In genomic region chr12:81128930-81129554, GRCh38 we compare ENCODE assay signal across 8 cellular contexts. TPM values are rescaled to one million over a fixed set of nuclear protein-coding genes. Genes with fewer than 3 reads are reported as not detected.
DNase-seq lines count a peak whose midpoint lies in the region; ATAC-seq, FAIRE-seq and TF ChIP-seq lines count a peak whose summit lies in the region.

No MANE protein-coding gene starts in this region.

- H3K9me1 ChIP-seq in keratinocyte (ENCODE audit: control insufficient read depth, extremely low read depth, insufficient read depth, low read length) = no peaks in the 10 kb centered on the region

- H3K27me3 ChIP-seq in keratinocyte (ENCODE audit: control insufficient read depth, extremely low read depth, insufficient read depth, low read length) = no peaks in the 10 kb centered on the region

- H3K36me3 Mint-ChIP-seq in brain = peaks cover 11% of the 10 kb centered on the region

- peak; percentile 99 for ATAC-seq in GM19467 (IDR thresholded peaks at IDR 0.05; ENCODE audit: unreplicated experiment)
- peak; percentile 100 for ATAC-seq in HG03432 (IDR thresholded peaks at IDR 0.05; ENCODE audit: unreplicated experiment)

- dilution Hi-C loops in keratinocyte (cut with MboI; ENCODE audit: extremely low pct_ligation_motif_present, low sequenced_read_pairs) = no loop called here

- H3K27me3 Mint-ChIP-seq in brain = peaks cover 6% of the 10 kb centered on the region

- peak; percentile 26 for FAIRE-seq in keratinocyte (lab: Jason Lieb, UNC)

- no peaks in the 10 kb centered on the region for H3K36me3 ChIP-seq in keratinocyte (ENCODE audit: control insufficient read depth in 2 of 2, extremely low read depth in 1 of 2, insufficient read depth in 2 of 2, low read length in 2 of 2)

- no peak overlapping the region for H3K27ac Mint-ChIP-seq in brain

- H3K79me2 ChIP-seq in keratinocyte (ENCODE audit: control insufficient read depth, insufficient read depth, low read length) = no peaks in the 10 kb centered on the region

- no peak overlapping the region for H2AFZ ChIP-seq in keratinocyte (ENCODE audit: control insufficient read depth, low read length)

- DNase-seq in DMS 273 (lab: John Stamatoyannopoulos, UW; ENCODE audit: unreplicated experiment) (peak; percentile 71), NCI-H345 treated with DMSO at 0.1 percent for 48 hours (lab: John Stamatoyannopoulos, UW; ENCODE audit: unreplicated experiment) (peak; percentile 76), keratinocyte (ENCODE audit: low read depth, low spot score) (no peak), NCI-H1930 (lab: John Stamatoyannopoulos, UW) (no peak), GF-D8 (lab: John Stamatoyannopoulos, UW) (no peak)

- H4K20me1 ChIP-seq in keratinocyte (ENCODE audit: control insufficient read depth, extremely low read depth, insufficient read depth, low read length) = no peaks in the 10 kb centered on the region

- no peak overlapping the region for H3K4me3 Mint-ChIP-seq in brain

- TF ChIP-seq CTCF in brain (conservative IDR thresholded peaks at IDR 0.05) (peak; percentile 63 to 79), keratinocyte (optimal IDR thresholded peaks at IDR 0.05 in 1 of 3, IDR thresholded peaks at IDR 0.05 in 1 of 3, conservative IDR thresholded peaks at IDR 0.05 in 1 of 3; ENCODE audit: extremely low read depth in 1 of 3, insufficient read depth in 2 of 3, low read length in 3 of 3) (peak; percentile 73 to 79 (median 76))

- H3K4me2 ChIP-seq in keratinocyte (ENCODE audit: control insufficient read depth, extremely low read depth, insufficient read depth, low read depth, low read length) = no peak overlapping the region

- H3K4me1 ChIP-seq in keratinocyte (ENCODE audit: control insufficient read depth, extremely low read depth, insufficient read depth, low read length) = no peaks in the 10 kb centered on the region

- no peak overlapping the region for H3K4me3 ChIP-seq in keratinocyte (ENCODE audit: control insufficient read depth in 2 of 3, extremely low read depth in 1 of 3, insufficient read depth in 2 of 3, low read depth in 1 of 3, low read length in 3 of 3)

- H3K9me3 ChIP-seq in keratinocyte (ENCODE audit: control insufficient read depth, low read depth, low read length) = no peaks in the 10 kb centered on the region

- peaks cover 5 to 15% (median 12%) of the 10 kb centered on the region in 5 experiments for H3K9me3 Mint-ChIP-seq in brain

- H3K27ac ChIP-seq in keratinocyte (ENCODE audit: control insufficient read depth, insufficient read depth, low read length) = no peak overlapping the region

- H3K4me1 Mint-ChIP-seq in brain = no peaks in the 10 kb centered on the region

- H3K9ac ChIP-seq in keratinocyte (ENCODE audit: control insufficient read depth, extremely low read depth, insufficient read depth, low read length) = no peak overlapping the region

RNA-seq across cellular contexts. Expression of gene ACSS3, which starts 51.2 kb away (rescaled TPM):
- polyA plus RNA-seq in brain (ENCODE audit: insufficient read depth, low read depth, low replicate concordance) = 7.3 TPM
- 0.08 to 0.30 TPM (median 0.17 TPM) in 3 replicates for polyA plus RNA-seq in keratinocyte
- polyA plus RNA-seq in keratinocyte (2011; ENCODE audit: low read depth) = 0.11 TPM
- polyA plus RNA-seq in keratinocyte (2011; cell fraction: cytosol; rRNA removed) = 0.19 and 0.39 TPM in 2 replicates
- polyA plus RNA-seq in keratinocyte (2011; cell fraction: nucleus; rRNA removed) = 0.27 and 0.60 TPM in 2 replicates
- polyA plus RNA-seq in keratinocyte (2012; ENCODE audit: low replicate concordance) = 0.22 TPM in 1 of 2 replicates, not detected in the other
- polyA minus RNA-seq in keratinocyte = 0.16 to 1.8 TPM (median 0.20 TPM) in 3 replicates
- not detected for polyA minus RNA-seq in keratinocyte (2011; cell fraction: cytosol; rRNA and poly(A)+ RNA removed)
- polyA minus RNA-seq in keratinocyte (2011; cell fraction: nucleus; rRNA and poly(A)+ RNA removed) = 0.63 and 1.2 TPM in 2 replicates

Comparison
In these comparisons a context has a peak if more than half of its experiments do, and no peak if none do; other contexts are left out.
1. DNase-seq: peak in DMS 273 (single experiment) and NCI-H345 treated with DMSO at 0.1 percent for 48 hours (single experiment); none in keratinocyte (single experiment), NCI-H1930 (0 of 2) and GF-D8 (single experiment).